ENCODE assay signal across 11 cellular contexts in genomic region chr3:43178891-43179366, GRCh38.
DNase-seq lines count a peak whose midpoint lies in the region; ATAC-seq and TF ChIP-seq lines count a peak whose summit lies in the region.
"Had no signal": no experiment of that assay in that cellular context is flagged by ENCODE, and none has a peak within 500 bp of the region (broad histone marks: within the 10 kb centered on the region; RNA-seq: fewer than 3 reads in every experiment).

No MANE protein-coding gene starts in this region.

- no peak for TF ChIP-seq RAD21 in IMR-90 (IDR thresholded peaks at IDR 0.05; ENCODE audit: low read length)

- peak overlapping the region; percentile 70; the same call in 1 of the 2 replicates for H3K18ac ChIP-seq in IMR-90 (ENCODE audit: low read depth, low read length)

- H2AK5ac ChIP-seq in IMR-90 (ENCODE audit: low read depth, low read length) = peak overlapping the region; percentile 99

- H3K36me3 ChIP-seq in IMR-90 (ENCODE audit: control insufficient read depth, insufficient read depth, low read length) (no peaks in the 10 kb centered on the region), brain microvascular endothelial cell (replicated peaks) (no peaks in the 10 kb centered on the region), left lung (no peaks in the 10 kb centered on the region)
- H3K36me3 ChIP-seq: SJSA1 had no signal

- H4K5ac ChIP-seq in IMR-90 (ENCODE audit: low read depth, low read length) = peak overlapping the region; percentile 68

- H3K4me1 ChIP-seq in IMR-90 (ENCODE audit: control insufficient read depth, insufficient read depth, low read length) = peaks cover 18% of the 10 kb centered on the region
- peaks cover 16 to 49% of the 10 kb centered on the region in 2 donors for H3K4me1 ChIP-seq in left lung

- peak overlapping the region; percentile 89 for H4K91ac ChIP-seq in IMR-90 (ENCODE audit: insufficient read depth, low read depth, low read length)

- POLR2A ChIA-PET in IMR-90 (lab: Charles Lee; ENCODE audit: unreplicated experiment) = no interaction called here

- H2BK5ac ChIP-seq in IMR-90 (ENCODE audit: low read depth, low read length, poor library complexity, severe bottlenecking) = peak overlapping the region; percentile 78

- H3K9me1 ChIP-seq in IMR-90 (ENCODE audit: insufficient read depth, low read length) = peaks cover 26% of the 10 kb centered on the region

- no peak overlapping the region; the same call in 1 of the 2 replicates for H3K56ac ChIP-seq in IMR-90 (ENCODE audit: extremely low read depth, insufficient read depth, low read length)

- H3K27me3 ChIP-seq in IMR-90 (ENCODE audit: control insufficient read depth, insufficient read depth, low read length) (no peaks in the 10 kb centered on the region), brain microvascular endothelial cell (replicated peaks) (no peaks in the 10 kb centered on the region), left lung (no peaks in the 10 kb centered on the region)
- H3K27me3 ChIP-seq: SJSA1 had no signal

- ATAC-seq in IMR-90 (ENCODE audit: low read depth) = no peak
- peak; percentile 61 for ATAC-seq in left lung

- no peak overlapping the region for H3K4me3 ChIP-seq in IMR-90 (ENCODE audit: insufficient read depth, low read depth, low read length)
- no peak overlapping the region for H3K4me3 ChIP-seq in brain microvascular endothelial cell (ENCODE audit: low read depth, low read length)
- no peak overlapping the region for H3K4me3 ChIP-seq in left lung
- H3K4me3 ChIP-seq: SJSA1 had no signal

- peak overlapping the region; percentile 98 for H2BK120ac ChIP-seq in IMR-90 (ENCODE audit: low read depth, low read length)

- no peaks in the 10 kb centered on the region for H4K20me1 ChIP-seq in IMR-90 (ENCODE audit: insufficient read depth, low read length)

- H2AK9ac ChIP-seq in IMR-90 (replicated peaks; ENCODE audit: low read depth, low read length, poor library complexity) = peak overlapping the region; percentile 23

- dilution Hi-C loops in IMR-90 (cut with HindIII; ENCODE audit: low sequenced_read_pairs, unreplicated experiment) = no loop called here

- H3K23ac ChIP-seq in IMR-90 (ENCODE audit: low read depth, low read length) = peak overlapping the region; percentile 53; the same call in 1 of the 2 replicates

- peak overlapping the region; percentile 94; the same call in 2 of the 3 replicates for H2BK15ac ChIP-seq in IMR-90 (ENCODE audit: low read depth, low read length)

- BruUV-seq in IMR-90 (replicated peaks; lab: Mats Ljungman, UMichigan) = no TSS peak

- in situ Hi-C loops in IMR-90 (cut with MboI; ENCODE audit: low sequenced_read_pairs) = no loop called here
- in situ Hi-C loops in brain microvascular endothelial cell (cut with HindIII; ENCODE audit: low pct_ligation_motif_present, low sequenced_read_pairs) = no loop called here

- peak overlapping the region; percentile 95 for H3K14ac ChIP-seq in IMR-90 (replicated peaks; ENCODE audit: low read depth, low read length)

- H3K9ac ChIP-seq in IMR-90 (ENCODE audit: low read depth, low read length) = no peak overlapping the region

- H3K9me3 ChIP-seq in IMR-90 (ENCODE audit: control insufficient read depth, insufficient read depth, low read length) (peaks cover under 1% of the 10 kb centered on the region; the same call in 1 of the 2 replicates), left lung (peaks cover 0 to 8% of the 10 kb centered on the region in 2 donors)
- H3K9me3 ChIP-seq: SJSA1 had no signal

- H2BK20ac ChIP-seq in IMR-90 (ENCODE audit: low read depth, low read length) = peak overlapping the region; percentile 94

- H3K79me1 ChIP-seq in IMR-90 (ENCODE audit: low read depth in 1 of 2, low read length in 2 of 2) = peaks cover 0 to 20% of the 10 kb centered on the region in 2 experiments; a peak in 2 of 4 replicates

- intact Hi-C loops in IMR-90 (cut with micrococcal nuclease) (no loop called here), left lung (cut with DNase I) (loop anchor here in 1 of 2 donors (10.0 kb wide), 1 partner anchor 116 kb away; no protein-coding TSS in a partner anchor)

- DNase-seq in AG08395 (ENCODE audit: low spot score) = peak; percentile 14
- peak; percentile 52 for DNase-seq in IMR-90
- DNase-seq in brain microvascular endothelial cell = peak; percentile 42
- DNase-seq in left lung = no peak
- no peak for DNase-seq in COLO668 (lab: John Stamatoyannopoulos, UW; ENCODE audit: unreplicated experiment)
- no peak for DNase-seq in NCI-H1092 treated with DMSO at 0.1 percent for 48 hours (lab: John Stamatoyannopoulos, UW)
- no peak for DNase-seq in NCI-H1105 treated with DMSO at 0.1 percent for 48 hours (lab: John Stamatoyannopoulos, UW)
- no peak for DNase-seq in midbrain (lab: John Stamatoyannopoulos, UW)
- DNase-seq: activated gamma-delta T cell treated with Interleukin-2 at 50 U/mL for 16 hours, DND-41 had no signal

- WGBS in IMR-90 (ENCODE audit: extremely low coverage in 2 of 2, insufficient read length in 1 of 2), 2 experiments = 80% methylated on average over 1 of the region's 10 CpGs; no CpG with 5 or more reads in 1 of the 2 experiments

- no peak overlapping the region for H3K4me2 ChIP-seq in IMR-90 (ENCODE audit: low read depth, low read length)

- H2AFZ ChIP-seq in IMR-90 (replicated peaks; ENCODE audit: low read length, poor library complexity) = peak overlapping the region; percentile 70

- H3K27ac ChIP-seq in IMR-90 (ENCODE audit: insufficient read depth, low read length) = no peak overlapping the region
- H3K27ac ChIP-seq in brain microvascular endothelial cell = peak overlapping the region; percentile 88
- peak overlapping the region in 1 of 2 donors; percentile 69 for H3K27ac ChIP-seq in left lung
- H3K27ac ChIP-seq: SJSA1 had no signal

- peak overlapping the region; percentile 97 for H3K4ac ChIP-seq in IMR-90 (ENCODE audit: low read depth, low read length)

- peak overlapping the region; percentile 28 to 90 for H4K8ac ChIP-seq in IMR-90 (ENCODE audit: low read depth in 2 of 2, low read length in 2 of 2)

- CTCF ChIA-PET in IMR-90 (lab: Yijun Ruan, JAX) = no interaction called here

- TF ChIP-seq CTCF in IMR-90 (conservative IDR thresholded peaks at IDR 0.05; ENCODE audit: low read depth, low read length) (no peak), brain microvascular endothelial cell (IDR thresholded peaks at IDR 0.05; ENCODE audit: low read depth, low read length, missing control alignments) (no peak), left lung (IDR thresholded peaks at IDR 0.05) (no peak)

- TF ChIP-seq POLR2A in IMR-90 (IDR thresholded peaks at IDR 0.05; ENCODE audit: low read depth, low read length) = no peak

TF ChIP-seq in IMR-90, 13 proteins besides CTCF, POLR2A, EP300 and RAD21:
- TF ChIP-seq MAZ (IDR thresholded peaks at IDR 0.05; ENCODE audit: borderline replicate concordance, low read depth, low read length) (no peak), MAFK (IDR thresholded peaks at IDR 0.05; ENCODE audit: low read depth, low read length) (peak; percentile 82)

Comparison
In these comparisons a context has a peak if more than half of its experiments do, and no peak if none do; other contexts are left out.
1. DNase-seq: peak in AG08395 (single experiment), IMR-90 (single experiment) and brain microvascular endothelial cell (single experiment); none in left lung (0 of 2), COLO668 (single experiment), NCI-H1092 treated with DMSO at 0.1 percent for 48 hours (single experiment), NCI-H1105 treated with DMSO at 0.1 percent for 48 hours (single experiment) and midbrain (single experiment).